In the genomic region with DNA sequence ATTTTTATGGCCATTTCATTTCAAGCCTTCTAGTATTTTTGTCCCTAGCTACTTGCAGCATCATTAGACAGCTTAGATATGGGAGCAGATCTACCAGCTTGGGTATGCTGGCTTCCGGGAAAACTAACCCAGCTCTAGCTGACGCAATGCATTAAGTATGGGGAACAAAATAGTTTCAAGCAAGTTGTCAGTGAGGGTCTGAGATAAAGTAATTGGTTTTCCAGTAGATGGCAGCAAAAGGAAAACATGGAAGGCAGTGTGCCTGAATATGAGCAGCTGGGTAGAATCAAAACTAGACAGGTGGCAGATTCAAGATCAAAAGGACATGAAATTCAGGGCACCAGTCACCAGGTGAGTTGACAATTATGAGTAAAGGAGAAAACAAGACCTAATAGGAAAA, we compare ENCODE assay signal across 8 cellular contexts.
DNase-seq lines count a peak whose midpoint lies in the region; ATAC-seq, FAIRE-seq and TF ChIP-seq lines count a peak whose summit lies in the region.

No MANE protein-coding gene starts in this region.

- H3K4me3 ChIP-seq in upper lobe of right lung = no peak overlapping the region
- no peak overlapping the region for H3K4me3 ChIP-seq in tibial nerve
- H3K4me3 ChIP-seq in tibial artery = no peak overlapping the region

- H3K27me3 ChIP-seq in upper lobe of right lung = no peaks in the 10 kb centered on the region
- H3K27me3 ChIP-seq in tibial nerve = no peaks in the 10 kb centered on the region
- H3K27me3 ChIP-seq in tibial artery = no peaks in the 10 kb centered on the region

- FAIRE-seq in HTR-8/SVneo (lab: Jason Lieb, UNC) = peak; percentile 94

- CTCF ChIA-PET in RWPE1 (lab: Yijun Ruan, JAX) = no interaction called here

- ATAC-seq in upper lobe of right lung (peak; percentile 72), HG02798 (IDR thresholded peaks at IDR 0.05; ENCODE audit: poor library complexity, unreplicated experiment) (no peak)

- TF ChIP-seq EP300 in tibial nerve (IDR thresholded peaks at IDR 0.05) = no peak

- no peak overlapping the region for H3K27ac ChIP-seq in RWPE1
- H3K27ac ChIP-seq in upper lobe of right lung = no peak overlapping the region
- H3K27ac ChIP-seq in tibial nerve = no peak overlapping the region
- no peak overlapping the region for H3K27ac ChIP-seq in tibial artery

- H3K4me1 ChIP-seq in upper lobe of right lung = no peaks in the 10 kb centered on the region
- no peaks in the 10 kb centered on the region for H3K4me1 ChIP-seq in tibial nerve
- peaks cover 0 to 8% (median 0%) of the 10 kb centered on the region in 4 donors for H3K4me1 ChIP-seq in tibial artery

- DNase-seq in AG20443 (ENCODE audit: low spot score) (peak; percentile 16), HTR-8/SVneo (ENCODE audit: insufficient read length, low spot score) (peak; percentile 64), RWPE1 (ENCODE audit: low spot score) (peak; percentile 2), globus pallidus (ENCODE audit: low spot score) (peak; percentile 8), upper lobe of right lung (no peak), tibial nerve (ENCODE audit: low spot score in 2 of 2) (no peak), tibial artery (no peak)

- TF ChIP-seq CTCF in RWPE1 (conservative IDR thresholded peaks at IDR 0.05; ENCODE audit: low read depth) = peak; percentile 14; the same call in 1 of the 2 replicates
- TF ChIP-seq CTCF in upper lobe of right lung (IDR thresholded peaks at IDR 0.05) = peak; percentile 28
- peak in 2 of 5 experiments; percentile 7 to 15 for TF ChIP-seq CTCF in tibial nerve (IDR thresholded peaks at IDR 0.05)
- no peak for TF ChIP-seq CTCF in tibial artery (IDR thresholded peaks at IDR 0.05)

- H3K36me3 ChIP-seq in upper lobe of right lung (no peaks in the 10 kb centered on the region), tibial nerve (no peaks in the 10 kb centered on the region), tibial artery (no peaks in the 10 kb centered on the region)

- intact Hi-C loops in upper lobe of right lung (cut with DNase I) = no loop called here
- intact Hi-C loops in tibial artery (cut with DNase I; ENCODE audit: low total_unique reads) = no loop called here

- TF ChIP-seq POLR2A in tibial nerve (IDR thresholded peaks at IDR 0.05) = no peak

- no peaks in the 10 kb centered on the region for H3K9me3 ChIP-seq in upper lobe of right lung
- no peaks in the 10 kb centered on the region for H3K9me3 ChIP-seq in tibial nerve
- no peaks in the 10 kb centered on the region for H3K9me3 ChIP-seq in tibial artery

- POLR2A ChIA-PET in RWPE1 (lab: Yijun Ruan, JAX; ENCODE audit: low non-redundant PET) = no interaction called here

- WGBS in tibial nerve, 2 donors = 43 to 49% methylated on average over 2 of the region's 2 CpGs

Comparison
In these comparisons a context has a peak if more than half of its experiments do, and no peak if none do; other contexts are left out.
1. DNase-seq: peak in AG20443 (single experiment), HTR-8/SVneo (single experiment), RWPE1 (single experiment) and globus pallidus (single experiment); none in upper lobe of right lung (single experiment), tibial nerve (0 of 2) and tibial artery (0 of 2).
2. CTCF ChIP-seq: peak in RWPE1 (single experiment) and upper lobe of right lung (single experiment); none in tibial artery (0 of 2).